Comparison of ENCODE assay signal across 1 cellular context in genomic region chr22:29716814-29717213, GRCh38.
TF ChIP-seq lines count a peak whose summit lies in the region.

No MANE protein-coding gene starts in this region.

TF ChIP-seq in endothelial cell of umbilical vein, 7 proteins besides CTCF, POLR2A, EP300 and RAD21:
- TF ChIP-seq GATA2 (IDR thresholded peaks at IDR 0.05; ENCODE audit: insufficient read depth, insufficient read length, low read depth, low read length) (no peak), JUN (IDR thresholded peaks at IDR 0.05; ENCODE audit: borderline replicate concordance, insufficient read depth, insufficient read length, low read depth) (no peak), POLR2AphosphoS5 (IDR thresholded peaks at IDR 0.05; ENCODE audit: insufficient read depth, low read depth, low read length) (no peak), FOS (IDR thresholded peaks at IDR 0.05; ENCODE audit: borderline replicate concordance, insufficient read depth, low read length) (no peak), EZH2 (IDR thresholded peaks at IDR 0.05; ENCODE audit: borderline replicate concordance, low read depth, low read length, severe bottlenecking) (no peak), MYC (IDR thresholded peaks at IDR 0.05; ENCODE audit: low read depth, low read length) (no peak)
- TF ChIP-seq, protein P1, sequence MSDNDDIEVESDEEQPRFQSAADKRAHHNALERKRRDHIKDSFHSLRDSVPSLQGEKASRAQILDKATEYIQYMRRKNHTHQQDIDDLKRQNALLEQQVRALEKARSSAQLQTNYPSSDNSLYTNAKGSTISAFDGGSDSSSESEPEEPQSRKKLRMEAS (IDR thresholded peaks at IDR 0.05; ENCODE audit: insufficient read depth, insufficient read length) = no peak
